8 cellular contexts compared by ENCODE assay signal in genomic region chr15:94263341-94264273, GRCh38. TPM values are rescaled to one million over a fixed set of nuclear protein-coding genes. Genes with fewer than 3 reads are reported as not detected.
DNase-seq lines count a peak whose midpoint lies in the region; ATAC-seq and TF ChIP-seq lines count a peak whose summit lies in the region.

No MANE protein-coding gene starts in this region.

- no peak overlapping the region for H3K4me3 Mint-ChIP-seq in CD8-positive, alpha-beta T cell

- ATAC-seq in CD8-positive, alpha-beta T cell, result no peak
- ATAC-seq in GM19438 (IDR thresholded peaks at IDR 0.05; ENCODE audit: low read depth, unreplicated experiment) (peak; percentile 76), HG03354 (IDR thresholded peaks at IDR 0.05; ENCODE audit: poor library complexity, severe bottlenecking, unreplicated experiment) (peak; percentile 77)

- no peaks in the 10 kb centered on the region for H3K27me3 ChIP-seq in CD8-positive, alpha-beta T cell (ENCODE audit: insufficient read depth, low read length)
- H3K27me3 ChIP-seq in endocrine pancreas (ENCODE audit: control insufficient read depth, insufficient read depth, low read length), result no peaks in the 10 kb centered on the region

- peaks cover 33% of the 10 kb centered on the region for H3K4me1 Mint-ChIP-seq in CD8-positive, alpha-beta T cell (ENCODE audit: low read depth)

- no peak for TF ChIP-seq CTCF in CD8-positive, alpha-beta T cell (IDR thresholded peaks at IDR 0.05)

- H3K9me3 Mint-ChIP-seq in CD8-positive, alpha-beta T cell, result no peaks in the 10 kb centered on the region

- H3K4me3 ChIP-seq in CD8-positive, alpha-beta T cell (ENCODE audit: low read depth, low read length), result no peak overlapping the region
- peak overlapping the region; percentile 23 for H3K4me3 ChIP-seq in endocrine pancreas (ENCODE audit: control insufficient read depth, insufficient read depth, low read length)

- H3K27ac ChIP-seq in CD8-positive, alpha-beta T cell (ENCODE audit: low read depth, low read length), result no peak overlapping the region

- H3K27me3 Mint-ChIP-seq in CD8-positive, alpha-beta T cell (ENCODE audit: low read depth), result no peaks in the 10 kb centered on the region

- peaks cover 7% of the 10 kb centered on the region for H3K36me3 Mint-ChIP-seq in CD8-positive, alpha-beta T cell

- peaks cover 6% of the 10 kb centered on the region for H3K4me1 ChIP-seq in CD8-positive, alpha-beta T cell (ENCODE audit: insufficient read depth, low read length)
- H3K4me1 ChIP-seq in endocrine pancreas (ENCODE audit: control insufficient read depth, insufficient read depth, low read length), result peaks cover 10% of the 10 kb centered on the region

- POLR2A ChIA-PET in CD8-positive, alpha-beta T cell (lab: Charles Lee), result interaction anchor here (1.3 kb wide), 1 partner anchor 79 kb away, joined by 3 read pairs; no protein-coding TSS in a partner anchor

- H3K9ac ChIP-seq in endocrine pancreas (ENCODE audit: control insufficient read depth, insufficient read depth, low read length), result no peak overlapping the region

- CTCF ChIA-PET in CD8-positive, alpha-beta T cell (lab: Charles Lee), result no interaction called here

- H3K9me3 ChIP-seq in CD8-positive, alpha-beta T cell (ENCODE audit: low read length), result no peaks in the 10 kb centered on the region
- H3K9me3 ChIP-seq in endocrine pancreas (ENCODE audit: control insufficient read depth, low read length), result no peaks in the 10 kb centered on the region

- DNase-seq in CD8-positive, alpha-beta T cell, result no peak
- DNase-seq in NCI-H526 (lab: John Stamatoyannopoulos, UW) (no peak), T-helper 9 cell (no peak), NCI-H226 (no peak)
- no peak for DNase-seq in activated effector memory CD4-positive, alpha-beta T cell treated with Interleukin-2 at 50 U/mL for 16 hours

- intact Hi-C loops in CD8-positive, alpha-beta T cell (cut with DNase I, micrococcal nuclease), result no loop called here

- peak overlapping the region; percentile 3 for H3K27ac Mint-ChIP-seq in CD8-positive, alpha-beta T cell

- H3K36me3 ChIP-seq in CD8-positive, alpha-beta T cell (ENCODE audit: insufficient read depth, low read length), result no peaks in the 10 kb centered on the region
- H3K36me3 ChIP-seq in endocrine pancreas (ENCODE audit: control insufficient read depth, insufficient read depth, low read length), result no peaks in the 10 kb centered on the region

RNA-seq across cellular contexts. Expression of gene MCTP2, which starts 32.2 kb away (rescaled TPM):
- 10 to 100 TPM; 11.2 to 16.5 TPM for total RNA-seq in CD8-positive, alpha-beta T cell
